ENCODE assay signal across 8 cellular contexts in the genomic region with DNA sequence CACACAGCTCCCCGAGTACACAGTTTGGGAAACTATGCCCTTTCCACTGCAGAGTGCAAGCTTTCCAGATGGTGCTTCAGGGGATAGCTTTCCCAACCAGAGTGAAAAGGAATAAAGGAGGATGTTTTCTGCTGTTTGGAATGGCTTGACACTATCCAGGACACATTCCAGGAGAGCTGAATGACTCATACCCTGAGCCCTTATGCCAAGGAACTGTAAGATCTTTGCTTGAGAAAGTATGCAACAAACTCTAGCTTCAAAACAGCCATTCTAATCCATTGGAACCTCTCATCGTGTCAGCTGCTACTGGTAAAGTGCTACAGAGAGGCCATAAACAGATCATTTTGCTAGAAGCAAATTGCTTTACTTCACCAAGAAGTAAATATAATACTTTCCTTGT. TPM values are rescaled to one million over a fixed set of nuclear protein-coding genes. Genes with fewer than 3 reads are reported as not detected.
A peak's percentile ranks its signal among the peaks of the same experiment; 100 is the strongest.
DNase-seq lines count a peak whose midpoint lies in the region; ATAC-seq lines count a peak whose summit lies in the region.

No MANE protein-coding gene starts in this region.

- peak overlapping the region; percentile 98 for H3K27ac ChIP-seq in rectal smooth muscle tissue (ENCODE audit: low read depth, low read length)

- H3K4me1 ChIP-seq in rectal smooth muscle tissue (ENCODE audit: control insufficient read depth, insufficient read depth, low read length) = peaks cover 61% of the 10 kb centered on the region

- peak; percentile 73 for DNase-seq in Daoy (ENCODE audit: low read depth)
- peak; percentile 42 to 90 for DNase-seq in SW 1271 (lab: John Stamatoyannopoulos, UW)
- peak; percentile 59 for DNase-seq in globus pallidus (ENCODE audit: low spot score)
- DNase-seq in NCI-H69 (lab: John Stamatoyannopoulos, UW) = no peak
- DNase-seq in T-helper 9 cell = no peak

- H3K4me3 ChIP-seq in rectal smooth muscle tissue (ENCODE audit: low read length) = peak overlapping the region; percentile 32

- no peak overlapping the region for H3K9ac ChIP-seq in rectal smooth muscle tissue (ENCODE audit: low read length)

- ATAC-seq in HG03095 (IDR thresholded peaks at IDR 0.05; ENCODE audit: unreplicated experiment) (no peak), HG03432 (IDR thresholded peaks at IDR 0.05; ENCODE audit: unreplicated experiment) (no peak)

- no peaks in the 10 kb centered on the region for H3K27me3 ChIP-seq in rectal smooth muscle tissue (ENCODE audit: control insufficient read depth, insufficient read depth, low read length)

- peaks cover 4% of the 10 kb centered on the region for H3K36me3 ChIP-seq in rectal smooth muscle tissue (ENCODE audit: control insufficient read depth, insufficient read depth, low read length)

RNA-seq across cellular contexts. Expression of gene ANKFY1, which starts 33.6 kb away (rescaled TPM):
- total RNA-seq in Daoy (2014; rRNA removed; shearing (Covaris generic)) = 27.1 and 30.7 TPM in 2 replicates

Comparison
In these comparisons a context has a peak if more than half of its experiments do, and no peak if none do; other contexts are left out.
1. DNase-seq: peak in Daoy (single experiment), SW 1271 (2 of 2) and globus pallidus (single experiment); none in NCI-H69 (single experiment) and T-helper 9 cell (single experiment).